In genomic region chr16:50224297-50224696, GRCh38 we compare ENCODE assay signal across 32 cellular contexts.
"Had no signal": no experiment of that assay in that cellular context is flagged by ENCODE, and none has a peak within 500 bp of the region (broad histone marks: within the 10 kb centered on the region; RNA-seq: fewer than 3 reads in every experiment).

No MANE protein-coding gene starts in this region.

- H3K27me3 ChIP-seq: brain microvascular endothelial cell, MG63, SJCRH30 had no signal

- DNase-seq: activated CD4-positive, alpha-beta memory T cell treated with anti-CD3 and anti-CD28 coated beads for 36 hours; activated CD4-positive, alpha-beta T cell treated with anti-CD3 and anti-CD28 coated beads for 36 hours; activated CD4-positive, alpha-beta T cell treated with anti-CD3 and anti-CD28 coated beads, Interleukin-2, amount 10 ng/mL, durations not matched to agents 7 days and 5 days; activated CD8-positive, alpha-beta memory T cell treated with anti-CD3 and anti-CD28 coated beads, Interleukin-2, amount 10 ng/mL, durations not matched to agents 7 days and 5 days; activated CD8-positive, alpha-beta memory T cell treated with anti-CD3 and anti-CD28 coated beads, Interleukin-2, amount 50 U/mL, for 48 hours; activated effector memory CD4-positive, alpha-beta T cell treated with Interleukin-2 at 50 U/mL for 16 hours; activated naive CD4-positive, alpha-beta T cell treated with anti-CD3 and anti-CD28 coated beads, Interleukin-2, amount 50 U/mL, for 16 hours; activated naive CD8-positive, alpha-beta T cell treated with anti-CD3 and anti-CD28 coated beads, Interleukin-2, amount 50 U/mL, for 24 hours; activated T-cell treated with anti-CD3 and anti-CD28 coated beads, Interleukin-2, amount 50 U/mL, for 48 hours; amniotic stem cell; aorta; brain microvascular endothelial cell; central memory CD4-positive, alpha-beta T cell; Kasumi-1; KG1; MG63; NCI-H1048; NCI-H1105 treated with DMSO at 0.1 percent for 48 hours; NCI-H1436; NCI-H1694; NCI-H1930; NCI-H2081 treated with DMSO at 0.1 percent for 48 hours; NCI-H226; NCI-H446 treated with DMSO at 0.1 percent for 48 hours; NCI-H524; NCI-H69; SHP77; SJCRH30 had no signal

- H3K4me3 ChIP-seq: MG63, SJCRH30, SK-N-MC had no signal

- ATAC-seq: activated CD4-positive, alpha-beta T cell treated with anti-CD3 and anti-CD28 coated beads for 36 hours; activated CD4-positive, CD25-positive, alpha-beta regulatory T cell treated with anti-CD3 and anti-CD28 coated beads, Interleukin-2, amount 50 U/mL, for 24 hours; activated CD8-positive, alpha-beta memory T cell treated with anti-CD3 and anti-CD28 coated beads, Interleukin-2, amount 10 ng/mL, durations not matched to agents 7 days and 5 days; activated naive CD8-positive, alpha-beta T cell treated with anti-CD3 and anti-CD28 coated beads, Interleukin-2, amount 50 U/mL, for 24 hours; Panc1; WTC11 had no signal

- H3K27ac ChIP-seq: brain microvascular endothelial cell, SJCRH30, SK-N-MC had no signal

- H3K9me3 ChIP-seq: MG63, SJCRH30 had no signal

- H3K4me1 ChIP-seq: SJCRH30 had no signal
